Comparison of ENCODE assay signal across 3 cellular contexts in genomic region chr3:36764704-36765038, GRCh38.
TF ChIP-seq lines count a peak whose summit lies in the region.

No MANE protein-coding gene starts in this region.

TF ChIP-seq in A549, 52 proteins besides CTCF, POLR2A, EP300 and RAD21 (continued from another document):
- TF ChIP-seq, protein P1, sequence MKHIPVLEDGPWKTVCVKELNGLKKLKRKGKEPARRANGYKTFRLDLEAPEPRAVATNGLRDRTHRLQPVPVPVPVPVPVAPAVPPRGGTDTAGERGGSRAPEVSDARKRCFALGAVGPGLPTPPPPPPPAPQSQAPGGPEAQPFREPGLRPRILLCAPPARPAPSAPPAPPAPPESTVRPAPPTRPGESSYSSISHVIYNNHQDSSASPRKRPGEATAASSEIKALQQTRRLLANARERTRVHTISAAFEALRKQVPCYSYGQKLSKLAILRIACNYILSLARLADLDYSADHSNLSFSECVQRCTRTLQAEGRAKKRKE (CRISPR knock-in tag; IDR thresholded peaks at IDR 0.05; ENCODE audit: low read depth): no peak
- TF ChIP-seq REST (IDR thresholded peaks at IDR 0.05) (no peak), JUN (IDR thresholded peaks at IDR 0.05) (no peak), CHD4 (IDR thresholded peaks at IDR 0.05; ENCODE audit: borderline replicate concordance) (no peak), CHD2 (IDR thresholded peaks at IDR 0.05; ENCODE audit: low read length, partially characterized antibody) (no peak), EHF (CRISPR knock-in tag; IDR thresholded peaks at IDR 0.05) (no peak), FOXS1 (CRISPR knock-in tag; IDR thresholded peaks at IDR 0.05) (no peak)

TF ChIP-seq in HEK293, 187 proteins besides CTCF, POLR2A, EP300 and RAD21 (continued from another document):
- peak; percentile 53 for TF ChIP-seq GLIS2 (tag by site-specific recombination; IDR thresholded peaks at IDR 0.05)
- no peak for TF ChIP-seq ZNF560 (tag by site-specific recombination; IDR thresholded peaks at IDR 0.05; ENCODE audit: borderline replicate concordance)
- TF ChIP-seq ZNF169 (tag by site-specific recombination; IDR thresholded peaks at IDR 0.05): no peak
- TF ChIP-seq, protein P2, sequence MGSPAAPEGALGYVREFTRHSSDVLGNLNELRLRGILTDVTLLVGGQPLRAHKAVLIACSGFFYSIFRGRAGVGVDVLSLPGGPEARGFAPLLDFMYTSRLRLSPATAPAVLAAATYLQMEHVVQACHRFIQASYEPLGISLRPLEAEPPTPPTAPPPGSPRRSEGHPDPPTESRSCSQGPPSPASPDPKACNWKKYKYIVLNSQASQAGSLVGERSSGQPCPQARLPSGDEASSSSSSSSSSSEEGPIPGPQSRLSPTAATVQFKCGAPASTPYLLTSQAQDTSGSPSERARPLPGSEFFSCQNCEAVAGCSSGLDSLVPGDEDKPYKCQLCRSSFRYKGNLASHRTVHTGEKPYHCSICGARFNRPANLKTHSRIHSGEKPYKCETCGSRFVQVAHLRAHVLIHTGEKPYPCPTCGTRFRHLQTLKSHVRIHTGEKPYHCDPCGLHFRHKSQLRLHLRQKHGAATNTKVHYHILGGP (tag by site-specific recombination; IDR thresholded peaks at IDR 0.05): no peak
- TF ChIP-seq ZNF335 (tag by site-specific recombination; conservative IDR thresholded peaks at IDR 0.05): peak; percentile 22; the same call in 1 of the 2 replicates
- TF ChIP-seq ZNF768 (tag by site-specific recombination; IDR thresholded peaks at IDR 0.05): no peak
- no peak for TF ChIP-seq ZNF530 (tag by site-specific recombination; IDR thresholded peaks at IDR 0.05; ENCODE audit: low read depth)
- no peak for TF ChIP-seq ZNF549 (tag by site-specific recombination; IDR thresholded peaks at IDR 0.05)
- no peak for TF ChIP-seq ZNF664 (tag by site-specific recombination; IDR thresholded peaks at IDR 0.05)
- TF ChIP-seq ZBTB8A (tag by site-specific recombination; IDR thresholded peaks at IDR 0.05): 0 out of 2 replicates have a peak, but pooled peaks have one; percentile 30
- TF ChIP-seq ZNF561 (tag by site-specific recombination; IDR thresholded peaks at IDR 0.05; ENCODE audit: borderline replicate concordance): no peak
- no peak for TF ChIP-seq ZNF274 (IDR thresholded peaks at IDR 0.05; ENCODE audit: low read length)
- no peak for TF ChIP-seq ZNF274 (tag by site-specific recombination; IDR thresholded peaks at IDR 0.05; ENCODE audit: borderline replicate concordance)
- TF ChIP-seq, protein P3, sequence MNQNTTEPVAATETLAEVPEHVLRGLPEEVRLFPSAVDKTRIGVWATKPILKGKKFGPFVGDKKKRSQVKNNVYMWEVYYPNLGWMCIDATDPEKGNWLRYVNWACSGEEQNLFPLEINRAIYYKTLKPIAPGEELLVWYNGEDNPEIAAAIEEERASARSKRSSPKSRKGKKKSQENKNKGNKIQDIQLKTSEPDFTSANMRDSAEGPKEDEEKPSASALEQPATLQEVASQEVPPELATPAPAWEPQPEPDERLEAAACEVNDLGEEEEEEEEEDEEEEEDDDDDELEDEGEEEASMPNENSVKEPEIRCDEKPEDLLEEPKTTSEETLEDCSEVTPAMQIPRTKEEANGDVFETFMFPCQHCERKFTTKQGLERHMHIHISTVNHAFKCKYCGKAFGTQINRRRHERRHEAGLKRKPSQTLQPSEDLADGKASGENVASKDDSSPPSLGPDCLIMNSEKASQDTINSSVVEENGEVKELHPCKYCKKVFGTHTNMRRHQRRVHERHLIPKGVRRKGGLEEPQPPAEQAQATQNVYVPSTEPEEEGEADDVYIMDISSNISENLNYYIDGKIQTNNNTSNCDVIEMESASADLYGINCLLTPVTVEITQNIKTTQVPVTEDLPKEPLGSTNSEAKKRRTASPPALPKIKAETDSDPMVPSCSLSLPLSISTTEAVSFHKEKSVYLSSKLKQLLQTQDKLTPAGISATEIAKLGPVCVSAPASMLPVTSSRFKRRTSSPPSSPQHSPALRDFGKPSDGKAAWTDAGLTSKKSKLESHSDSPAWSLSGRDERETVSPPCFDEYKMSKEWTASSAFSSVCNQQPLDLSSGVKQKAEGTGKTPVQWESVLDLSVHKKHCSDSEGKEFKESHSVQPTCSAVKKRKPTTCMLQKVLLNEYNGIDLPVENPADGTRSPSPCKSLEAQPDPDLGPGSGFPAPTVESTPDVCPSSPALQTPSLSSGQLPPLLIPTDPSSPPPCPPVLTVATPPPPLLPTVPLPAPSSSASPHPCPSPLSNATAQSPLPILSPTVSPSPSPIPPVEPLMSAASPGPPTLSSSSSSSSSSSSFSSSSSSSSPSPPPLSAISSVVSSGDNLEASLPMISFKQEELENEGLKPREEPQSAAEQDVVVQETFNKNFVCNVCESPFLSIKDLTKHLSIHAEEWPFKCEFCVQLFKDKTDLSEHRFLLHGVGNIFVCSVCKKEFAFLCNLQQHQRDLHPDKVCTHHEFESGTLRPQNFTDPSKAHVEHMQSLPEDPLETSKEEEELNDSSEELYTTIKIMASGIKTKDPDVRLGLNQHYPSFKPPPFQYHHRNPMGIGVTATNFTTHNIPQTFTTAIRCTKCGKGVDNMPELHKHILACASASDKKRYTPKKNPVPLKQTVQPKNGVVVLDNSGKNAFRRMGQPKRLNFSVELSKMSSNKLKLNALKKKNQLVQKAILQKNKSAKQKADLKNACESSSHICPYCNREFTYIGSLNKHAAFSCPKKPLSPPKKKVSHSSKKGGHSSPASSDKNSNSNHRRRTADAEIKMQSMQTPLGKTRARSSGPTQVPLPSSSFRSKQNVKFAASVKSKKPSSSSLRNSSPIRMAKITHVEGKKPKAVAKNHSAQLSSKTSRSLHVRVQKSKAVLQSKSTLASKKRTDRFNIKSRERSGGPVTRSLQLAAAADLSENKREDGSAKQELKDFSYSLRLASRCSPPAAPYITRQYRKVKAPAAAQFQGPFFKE (tag by site-specific recombination; IDR thresholded peaks at IDR 0.05; ENCODE audit: borderline replicate concordance): no peak

TF ChIP-seq in neural cell, 6 proteins besides CTCF, POLR2A, EP300 and RAD21 (continued from another document):
- TF ChIP-seq REST (IDR thresholded peaks at IDR 0.05; ENCODE audit: borderline replicate concordance) (no peak), SMC3 (conservative IDR thresholded peaks at IDR 0.05; ENCODE audit: poor library complexity) (no peak), MXI1 (conservative IDR thresholded peaks at IDR 0.05; ENCODE audit: poor library complexity, severe bottlenecking) (no peak), TAF1 (IDR thresholded peaks at IDR 0.05; ENCODE audit: low read depth) (no peak), EZH2 (IDR thresholded peaks at IDR 0.05; ENCODE audit: borderline replicate concordance, insufficient read depth, low read length, poor library complexity, severe bottlenecking) (no peak)
